Comparison of ENCODE assay signal across 15 cellular contexts in the genomic region with DNA sequence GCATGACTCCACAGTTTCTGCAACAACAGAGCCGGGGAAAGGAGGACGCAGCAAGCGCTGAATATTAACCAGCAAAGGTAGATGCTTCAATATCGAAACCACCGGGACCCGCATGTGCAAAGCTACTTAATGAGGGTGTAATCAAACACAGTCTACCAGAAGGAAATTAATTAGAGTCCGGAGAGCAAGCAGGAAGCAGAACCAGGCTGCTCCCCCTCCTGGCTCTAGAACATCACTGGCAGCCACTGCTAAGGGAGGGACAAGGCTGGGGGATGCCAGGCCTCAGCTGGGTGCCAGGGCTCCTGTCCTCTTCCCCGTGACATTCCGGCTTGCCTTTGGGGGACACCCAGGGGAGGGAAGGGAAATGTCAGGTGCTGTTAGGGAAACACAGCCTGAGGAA. TPM values are rescaled to one million over a fixed set of nuclear protein-coding genes. Genes with fewer than 3 reads are reported as not detected.
DNase-seq lines count a peak whose midpoint lies in the region; ATAC-seq and TF ChIP-seq lines count a peak whose summit lies in the region.
"Had no signal": no experiment of that assay in that cellular context is flagged by ENCODE, and none has a peak within 500 bp of the region (broad histone marks: within the 10 kb centered on the region; RNA-seq: fewer than 3 reads in every experiment).

No MANE protein-coding gene starts in this region.

- no peaks in the 10 kb centered on the region for H3K9me3 ChIP-seq in muscle layer of duodenum (ENCODE audit: control insufficient read depth in 1 of 2, low read length in 2 of 2)
- H3K9me3 ChIP-seq: suprapubic skin had no signal

- no peak for ATAC-seq in activated CD4-positive, alpha-beta T cell treated with anti-CD3 and anti-CD28 coated beads for 36 hours

- H3K4me3 ChIP-seq in choroid plexus epithelial cell (ENCODE audit: low read depth, low read length): no peak overlapping the region
- peak overlapping the region in 1 of 2 donors; percentile 19 for H3K4me3 ChIP-seq in muscle layer of duodenum (ENCODE audit: low read depth in 1 of 2, low read length in 2 of 2)
- H3K4me3 ChIP-seq: suprapubic skin had no signal

- H3K27ac ChIP-seq in muscle layer of duodenum (ENCODE audit: low read length): peak overlapping the region; percentile 36
- H3K27ac ChIP-seq: suprapubic skin had no signal

- no peaks in the 10 kb centered on the region for H3K36me3 ChIP-seq in muscle layer of duodenum (ENCODE audit: control insufficient read depth in 1 of 2, insufficient read depth in 2 of 2, low read length in 2 of 2)
- H3K36me3 ChIP-seq: suprapubic skin had no signal

- DNase-seq in GM03348 (ENCODE audit: low spot score): peak; percentile 41
- peak; percentile 17 for DNase-seq in NCI-H2171 (lab: John Stamatoyannopoulos, UW)
- DNase-seq in choroid plexus epithelial cell (ENCODE audit: low read depth): no peak
- no peak for DNase-seq in kidney tubule cell (ENCODE audit: low spot score)
- DNase-seq in superior temporal gyrus (ENCODE audit: extremely low spot score): no peak
- no peak for DNase-seq in NCI-H524 (lab: John Stamatoyannopoulos, UW)
- DNase-seq in activated CD4-positive, alpha-beta T cell treated with anti-CD3 and anti-CD28 coated beads for 36 hours: no peak
- DNase-seq: activated gamma-delta T cell; CD8-positive, alpha-beta memory T cell; cerebellar nuclear complex; T-helper 2 cell had no signal

- H3K27ac Mint-ChIP-seq in activated CD4-positive, alpha-beta T cell treated with anti-CD3 and anti-CD28 coated beads for 36 hours: no peak overlapping the region
- H3K27ac Mint-ChIP-seq: IgD-negative memory B cell had no signal

- intact Hi-C loops in activated CD4-positive, alpha-beta T cell treated with anti-CD3 and anti-CD28 coated beads for 36 hours (cut with DNase I, micrococcal nuclease): no loop called here

- CTCF ChIA-PET in activated CD4-positive, alpha-beta T cell treated with anti-CD3 and anti-CD28 coated beads for 36 hours (lab: Charles Lee): interaction anchor here (1.0 kb wide), 1 partner anchor 16 kb away, joined by 3 read pairs; no protein-coding TSS in a partner anchor

- no peaks in the 10 kb centered on the region for H3K9me3 Mint-ChIP-seq in activated CD4-positive, alpha-beta T cell treated with anti-CD3 and anti-CD28 coated beads for 36 hours (ENCODE audit: low read depth)
- H3K9me3 Mint-ChIP-seq: CD8-positive, alpha-beta memory T cell; IgD-negative memory B cell had no signal

- POLR2A ChIA-PET in activated CD4-positive, alpha-beta T cell treated with anti-CD3 and anti-CD28 coated beads for 36 hours (lab: Charles Lee): no interaction called here

- H3K4me3 Mint-ChIP-seq in activated CD4-positive, alpha-beta T cell treated with anti-CD3 and anti-CD28 coated beads for 36 hours: no peak overlapping the region
- H3K4me3 Mint-ChIP-seq: CD8-positive, alpha-beta memory T cell had no signal

- H3K4me1 Mint-ChIP-seq in activated CD4-positive, alpha-beta T cell treated with anti-CD3 and anti-CD28 coated beads for 36 hours: no peaks in the 10 kb centered on the region
- H3K4me1 Mint-ChIP-seq: CD8-positive, alpha-beta memory T cell; IgD-negative memory B cell had no signal

- peaks cover 11 to 12% of the 10 kb centered on the region in 2 donors for H3K4me1 ChIP-seq in muscle layer of duodenum (ENCODE audit: control insufficient read depth in 1 of 2, insufficient read depth in 2 of 2, low read length in 2 of 2)

- TF ChIP-seq CTCF in choroid plexus epithelial cell (conservative IDR thresholded peaks at IDR 0.05; ENCODE audit: low read depth, low read length): peak; percentile 33

- no peaks in the 10 kb centered on the region for H3K27me3 Mint-ChIP-seq in activated CD4-positive, alpha-beta T cell treated with anti-CD3 and anti-CD28 coated beads for 36 hours
- H3K27me3 Mint-ChIP-seq: IgD-negative memory B cell had no signal

- H3K27me3 ChIP-seq in muscle layer of duodenum (ENCODE audit: low read depth, low read length): no peaks in the 10 kb centered on the region
- H3K27me3 ChIP-seq: suprapubic skin had no signal

- peaks cover 5% of the 10 kb centered on the region for H3K36me3 Mint-ChIP-seq in activated CD4-positive, alpha-beta T cell treated with anti-CD3 and anti-CD28 coated beads for 36 hours (ENCODE audit: low read depth)

RNA-seq across cellular contexts. Expression of gene LRRC75A, which starts 21.7 kb away (rescaled TPM):
- 1 to 10 TPM; 1.1 to 1.2 TPM for total RNA-seq in activated CD4-positive, alpha-beta T cell treated with anti-CD3 and anti-CD28 coated beads for 36 hours
- total RNA-seq: OCI-LY7 had no signal

RNA-seq across cellular contexts. Expression of gene TRPV2, which starts 54.9 kb away (rescaled TPM):
- 10 to 100 TPM; 24.3 to 35.6 TPM for total RNA-seq in activated CD4-positive, alpha-beta T cell treated with anti-CD3 and anti-CD28 coated beads for 36 hours

Comparison
In these comparisons a context has a peak if more than half of its experiments do, and no peak if none do; other contexts are left out.
1. DNase-seq: peak in GM03348 (single experiment) and NCI-H2171 (single experiment); none in choroid plexus epithelial cell (single experiment), kidney tubule cell (single experiment), superior temporal gyrus (single experiment), NCI-H524 (0 of 2) and activated CD4-positive, alpha-beta T cell treated with anti-CD3 and anti-CD28 coated beads for 36 hours (single experiment).